Comparison of ENCODE assay signal across 8 cellular contexts in the genomic region with DNA sequence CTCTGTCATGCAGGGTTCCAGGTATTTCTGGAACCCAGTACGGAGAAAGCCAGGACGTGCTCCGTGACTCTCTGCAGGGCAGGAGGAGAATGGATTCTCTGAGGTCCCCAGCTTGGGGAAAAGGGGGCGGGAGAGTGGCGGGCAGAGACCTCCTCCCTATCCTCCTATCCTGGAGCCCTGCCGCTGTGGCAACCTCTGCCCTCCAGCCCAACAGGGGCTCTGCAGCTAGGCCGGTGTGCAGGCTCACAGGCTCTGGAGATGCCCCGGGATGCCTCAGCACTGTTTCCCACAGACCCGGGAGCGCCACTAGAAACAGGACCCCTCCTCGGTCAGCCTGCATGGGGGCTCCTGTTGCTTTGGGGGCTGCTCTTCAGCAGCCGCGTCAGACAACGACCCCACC.
"Had no signal": no experiment of that assay in that cellular context is flagged by ENCODE, and none has a peak within 500 bp of the region (broad histone marks: within the 10 kb centered on the region; RNA-seq: fewer than 3 reads in every experiment).

No MANE protein-coding gene starts in this region.

- ATAC-seq: HepG2 had no signal

- DNase-seq: IMR-90, KBM-7, KG1 had no signal

- H3K9me3 Mint-ChIP-seq: IgD-negative memory B cell had no signal

- FAIRE-seq: HepG2, HTR-8/SVneo had no signal

- H3K4me3 Mint-ChIP-seq: IgD-negative memory B cell had no signal

- H3K9ac ChIP-seq: KMS-11 had no signal

- H3K27ac ChIP-seq: HL-60, KMS-11 had no signal

- H3K27me3 Mint-ChIP-seq: IgD-negative memory B cell had no signal

- H3K4me2 ChIP-seq: KMS-11 had no signal
